Comparison of ENCODE assay signal across 11 cellular contexts in genomic region chr2:23745726-23746105, GRCh38.
DNase-seq lines count a peak whose midpoint lies in the region; ATAC-seq and TF ChIP-seq lines count a peak whose summit lies in the region.
"Had no signal": no experiment of that assay in that cellular context is flagged by ENCODE, and none has a peak within 500 bp of the region (broad histone marks: within the 10 kb centered on the region; RNA-seq: fewer than 3 reads in every experiment).

No MANE protein-coding gene starts in this region.

- H3K4me3 ChIP-seq in fibroblast of lung (replicated peaks in 1 of 4; ENCODE audit: control extremely low read depth in 1 of 4, insufficient read depth in 1 of 4, low read depth in 3 of 4, low read length in 4 of 4) = no peak overlapping the region
- H3K4me3 ChIP-seq in CD8-positive, alpha-beta memory T cell (ENCODE audit: low read length) = no peak overlapping the region
- H3K4me3 ChIP-seq in neuronal stem cell (ENCODE audit: low read length in 2 of 2) = no peak overlapping the region

- no peak overlapping the region for H3K4ac ChIP-seq in neuronal stem cell (ENCODE audit: low read length)

- no peaks in the 10 kb centered on the region for H3K27me3 Mint-ChIP-seq in CD8-positive, alpha-beta memory T cell
- H3K27me3 Mint-ChIP-seq: stimulated activated naive CD8-positive, alpha-beta T cell treated with anti-CD3 and anti-CD28 coated beads, Interleukin-15, Interleukin-2, amounts not matched to agents 100 ng/mL and 50 ng/mL, for 24 hours had no signal

- H4K91ac ChIP-seq in neuronal stem cell (ENCODE audit: low read depth, low read length, poor library complexity) = no peak overlapping the region

- H3K4me3 Mint-ChIP-seq in stimulated activated effector memory CD8-positive, alpha-beta T cell treated with anti-CD3 and anti-CD28 coated beads, Interleukin-12 subunit alpha, Interleukin-12 subunit beta, amount 100 ng/mL, for 72 hours = no peak overlapping the region
- no peak overlapping the region for H3K4me3 Mint-ChIP-seq in CD8-positive, alpha-beta memory T cell
- H3K4me3 Mint-ChIP-seq: stimulated activated naive CD8-positive, alpha-beta T cell treated with anti-CD3 and anti-CD28 coated beads, Interleukin-15, Interleukin-2, amounts not matched to agents 100 ng/mL and 50 ng/mL, for 24 hours had no signal

- H3K23ac ChIP-seq in neuronal stem cell (ENCODE audit: low read depth, low read length, poor library complexity) = no peak overlapping the region

- H3K36me3 ChIP-seq in fibroblast of lung (ENCODE audit: control insufficient read depth, insufficient read depth, low read length) (no peaks in the 10 kb centered on the region), neuronal stem cell (replicated peaks in 1 of 2; ENCODE audit: control insufficient read depth in 2 of 2, insufficient read depth in 2 of 2, low read length in 2 of 2) (peaks cover 0 to 12% of the 10 kb centered on the region in 2 donors)
- no peaks in the 10 kb centered on the region for H3K36me3 ChIP-seq in CD8-positive, alpha-beta memory T cell (ENCODE audit: insufficient read depth, low read length)

- DNase-seq in NAMALWA (ENCODE audit: low spot score) (peak; percentile 46), fibroblast of lung (ENCODE audit: low read depth in 2 of 2) (peak; percentile 19 to 82), GOT3 (lab: John Stamatoyannopoulos, UW) (no peak), neuronal stem cell (ENCODE audit: low spot score) (no peak)
- no peak for DNase-seq in stimulated activated effector memory CD8-positive, alpha-beta T cell treated with anti-CD3 and anti-CD28 coated beads, Interleukin-12 subunit alpha, Interleukin-12 subunit beta, amount 100 ng/mL, for 72 hours (ENCODE audit: low spot score in 2 of 2)
- no peak for DNase-seq in CD8-positive, alpha-beta memory T cell
- DNase-seq: activated gamma-delta T cell, NCI-H748 treated with DMSO at 0.1 percent for 48 hours had no signal

- no peaks in the 10 kb centered on the region for H3K79me2 ChIP-seq in fibroblast of lung (ENCODE audit: control insufficient read depth, insufficient read depth, low read length)

- H3K4me1 ChIP-seq in fibroblast of lung (ENCODE audit: control insufficient read depth, extremely low read depth, insufficient read depth, low read length) (no peaks in the 10 kb centered on the region), neuronal stem cell (ENCODE audit: control insufficient read depth in 2 of 2, insufficient read depth in 1 of 2, low read depth in 1 of 2, low read length in 2 of 2) (no peaks in the 10 kb centered on the region)
- no peaks in the 10 kb centered on the region for H3K4me1 ChIP-seq in CD8-positive, alpha-beta memory T cell (ENCODE audit: insufficient read depth, low read length)

- H3K9me3 Mint-ChIP-seq in stimulated activated effector memory CD8-positive, alpha-beta T cell treated with anti-CD3 and anti-CD28 coated beads, Interleukin-12 subunit alpha, Interleukin-12 subunit beta, amount 100 ng/mL, for 72 hours = no peaks in the 10 kb centered on the region
- no peaks in the 10 kb centered on the region for H3K9me3 Mint-ChIP-seq in CD8-positive, alpha-beta memory T cell
- H3K9me3 Mint-ChIP-seq: stimulated activated naive CD8-positive, alpha-beta T cell treated with anti-CD3 and anti-CD28 coated beads, Interleukin-15, Interleukin-2, amounts not matched to agents 100 ng/mL and 50 ng/mL, for 24 hours had no signal

- H2BK120ac ChIP-seq in neuronal stem cell (ENCODE audit: low read depth, low read length) = no peak overlapping the region

- no peak for TF ChIP-seq CTCF in fibroblast of lung (conservative IDR thresholded peaks at IDR 0.05 in 1 of 2, IDR thresholded peaks at IDR 0.05 in 1 of 2; ENCODE audit: low read depth in 1 of 2, low read length in 2 of 2)

- H3K18ac ChIP-seq in neuronal stem cell (ENCODE audit: low read length) = no peak overlapping the region

- ATAC-seq in GM19452 (IDR thresholded peaks at IDR 0.05; ENCODE audit: unreplicated experiment) = peak; percentile 58
- no peak for ATAC-seq in stimulated activated effector memory CD8-positive, alpha-beta T cell treated with anti-CD3 and anti-CD28 coated beads, Interleukin-12 subunit alpha, Interleukin-12 subunit beta, amount 100 ng/mL, for 72 hours
- ATAC-seq in HG03045 (IDR thresholded peaks at IDR 0.05; ENCODE audit: unreplicated experiment) = no peak

- H2BK15ac ChIP-seq in neuronal stem cell (ENCODE audit: low read length) = no peak overlapping the region

- POLR2A ChIA-PET in CD8-positive, alpha-beta memory T cell (lab: Charles Lee) = no interaction called here

- H4K8ac ChIP-seq in neuronal stem cell (ENCODE audit: low read depth, low read length) = no peak overlapping the region

- no peak overlapping the region for H3K9ac ChIP-seq in fibroblast of lung (ENCODE audit: insufficient read depth, low read length)
- H3K9ac ChIP-seq in neuronal stem cell (ENCODE audit: low read depth, low read length, poor library complexity) = no peak overlapping the region

- H3K36me3 Mint-ChIP-seq in stimulated activated effector memory CD8-positive, alpha-beta T cell treated with anti-CD3 and anti-CD28 coated beads, Interleukin-12 subunit alpha, Interleukin-12 subunit beta, amount 100 ng/mL, for 72 hours = peaks cover 21% of the 10 kb centered on the region
- H3K36me3 Mint-ChIP-seq in CD8-positive, alpha-beta memory T cell = peaks cover 6 to 45% (median 11%) of the 10 kb centered on the region in 3 donors

- H2AK5ac ChIP-seq in neuronal stem cell (ENCODE audit: low read depth, low read length) = no peak overlapping the region

- H3K27me3 ChIP-seq in fibroblast of lung (ENCODE audit: control insufficient read depth, insufficient read depth, low read length) (no peaks in the 10 kb centered on the region), neuronal stem cell (ENCODE audit: control insufficient read depth in 3 of 3, insufficient read depth in 3 of 3, low read depth in 1 of 3, low read length in 3 of 3) (no peaks in the 10 kb centered on the region)
- H3K27me3 ChIP-seq in CD8-positive, alpha-beta memory T cell (ENCODE audit: insufficient read depth, low read length, poor library complexity, severe bottlenecking) = no peaks in the 10 kb centered on the region

- H3K14ac ChIP-seq in neuronal stem cell (ENCODE audit: low read length) = no peak overlapping the region

- no peak overlapping the region for H2BK12ac ChIP-seq in neuronal stem cell (ENCODE audit: low read length)

- no peak overlapping the region for H2AFZ ChIP-seq in fibroblast of lung (ENCODE audit: low read length)
- no peak overlapping the region for H2AFZ ChIP-seq in neuronal stem cell (ENCODE audit: low read length)

- no peaks in the 10 kb centered on the region for H3K79me1 ChIP-seq in neuronal stem cell (ENCODE audit: low read depth, low read length)

- H2BK5ac ChIP-seq in neuronal stem cell (ENCODE audit: low read length) = no peak overlapping the region

- H3K9me3 ChIP-seq in fibroblast of lung (ENCODE audit: control insufficient read depth, insufficient read depth, low read depth, low read length) (no peaks in the 10 kb centered on the region), neuronal stem cell (replicated peaks in 1 of 2; ENCODE audit: control insufficient read depth in 2 of 2, insufficient read depth in 1 of 2, low read depth in 1 of 2, low read length in 2 of 2) (peaks cover 0 to 2% of the 10 kb centered on the region in 2 donors)
- H3K9me3 ChIP-seq in CD8-positive, alpha-beta memory T cell (ENCODE audit: low read length) = no peaks in the 10 kb centered on the region

- H4K20me1 ChIP-seq in fibroblast of lung (ENCODE audit: control insufficient read depth, extremely low read depth, insufficient read depth, low read length) = no peaks in the 10 kb centered on the region

- CTCF ChIA-PET in CD8-positive, alpha-beta memory T cell (lab: Charles Lee) = no interaction called here

- H3K27ac ChIP-seq in fibroblast of lung (ENCODE audit: insufficient read depth, low read length) (no peak overlapping the region), neuronal stem cell (replicated peaks; ENCODE audit: low read length) (no peak overlapping the region)
- no peak overlapping the region for H3K27ac ChIP-seq in CD8-positive, alpha-beta memory T cell (ENCODE audit: low read depth, low read length)

- no peak overlapping the region for H3K4me2 ChIP-seq in fibroblast of lung (ENCODE audit: extremely low read depth, insufficient read depth, low read length)
- H3K4me2 ChIP-seq in neuronal stem cell (ENCODE audit: insufficient read depth, low read length, poor library complexity, severe bottlenecking) = no peak overlapping the region

- no peaks in the 10 kb centered on the region for H3K4me1 Mint-ChIP-seq in stimulated activated effector memory CD8-positive, alpha-beta T cell treated with anti-CD3 and anti-CD28 coated beads, Interleukin-12 subunit alpha, Interleukin-12 subunit beta, amount 100 ng/mL, for 72 hours
- H3K4me1 Mint-ChIP-seq in CD8-positive, alpha-beta memory T cell = peaks cover 0 to under 1% (median 0%) of the 10 kb centered on the region in 3 donors

- peak overlapping the region; percentile 4 for H3K27ac Mint-ChIP-seq in stimulated activated effector memory CD8-positive, alpha-beta T cell treated with anti-CD3 and anti-CD28 coated beads, Interleukin-12 subunit alpha, Interleukin-12 subunit beta, amount 100 ng/mL, for 72 hours
- peak overlapping the region in 4 of 8 donors; percentile 4 to 81 (median 34) for H3K27ac Mint-ChIP-seq in CD8-positive, alpha-beta memory T cell
- H3K27ac Mint-ChIP-seq: stimulated activated naive CD8-positive, alpha-beta T cell treated with anti-CD3 and anti-CD28 coated beads, Interleukin-15, Interleukin-2, amounts not matched to agents 100 ng/mL and 50 ng/mL, for 24 hours had no signal

Comparison
In these comparisons a context has a peak if more than half of its experiments do, and no peak if none do; other contexts are left out.
1. DNase-seq: peak in NAMALWA (single experiment) and fibroblast of lung (2 of 2); none in stimulated activated effector memory CD8-positive, alpha-beta T cell treated with anti-CD3 and anti-CD28 coated beads, Interleukin-12 subunit alpha, Interleukin-12 subunit beta, amount 100 ng/mL, for 72 hours (0 of 2), GOT3 (single experiment), CD8-positive, alpha-beta memory T cell (0 of 5) and neuronal stem cell (single experiment).